In genomic region chrX:44344194-44344593, GRCh38 we compare ENCODE assay signal across 9 cellular contexts. TPM values are rescaled to one million over a fixed set of nuclear protein-coding genes. Genes with fewer than 3 reads are reported as not detected.
DNase-seq lines count a peak whose midpoint lies in the region; ATAC-seq and TF ChIP-seq lines count a peak whose summit lies in the region.
"Had no signal": no experiment of that assay in that cellular context is flagged by ENCODE, and none has a peak within 500 bp of the region (broad histone marks: within the 10 kb centered on the region; RNA-seq: fewer than 3 reads in every experiment).

No MANE protein-coding gene starts in this region.

- H3K27ac ChIP-seq in Peyer's patch = peak overlapping the region in 2 of 4 donors; percentile 5 to 26
- H3K27ac ChIP-seq: adrenal gland had no signal

- no peaks in the 10 kb centered on the region for H3K36me3 Mint-ChIP-seq in activated naive CD4-positive, alpha-beta T cell treated with anti-CD3 and anti-CD28 coated beads, Interleukin-2, amount 50 U/mL, for 24 hours

- peak overlapping the region; percentile 62 for H3K27ac Mint-ChIP-seq in activated naive CD4-positive, alpha-beta T cell treated with anti-CD3 and anti-CD28 coated beads, Interleukin-2, amount 50 U/mL, for 24 hours

- H3K4me3 ChIP-seq in Peyer's patch (peak overlapping the region in 3 of 4 donors; percentile 26 to 51 (median 37)), mononuclear cell (ENCODE audit: low read length) (peak overlapping the region; percentile 36), BE2C (ENCODE audit: low read depth, low read length) (no peak overlapping the region)

- ATAC-seq in stimulated activated naive CD8-positive, alpha-beta T cell treated with anti-CD3 and anti-CD28 coated beads, Interleukin-15, Interleukin-2, amounts not matched to agents 100 U/mL and 50 U/mL, for 24 hours = peak; percentile 86
- ATAC-seq in GM18858 (IDR thresholded peaks at IDR 0.05; ENCODE audit: unreplicated experiment) (no peak), GM21528 (IDR thresholded peaks at IDR 0.05; ENCODE audit: low FRiP score, unreplicated experiment) (no peak)

- H3K4me3 Mint-ChIP-seq in activated naive CD4-positive, alpha-beta T cell treated with anti-CD3 and anti-CD28 coated beads, Interleukin-2, amount 50 U/mL, for 24 hours = peak overlapping the region; percentile 89

- H3K27me3 ChIP-seq in Peyer's patch (no peaks in the 10 kb centered on the region), mononuclear cell (ENCODE audit: insufficient read depth, low read length) (no peaks in the 10 kb centered on the region), BE2C (no peaks in the 10 kb centered on the region)

- TF ChIP-seq CTCF in Peyer's patch (IDR thresholded peaks at IDR 0.05) (no peak), BE2C (IDR thresholded peaks at IDR 0.05; ENCODE audit: low read depth, low read length) (no peak)

- no peaks in the 10 kb centered on the region for H3K36me3 ChIP-seq in Peyer's patch
- no peaks in the 10 kb centered on the region for H3K36me3 ChIP-seq in BE2C
- H3K36me3 ChIP-seq: adrenal gland had no signal

- DNase-seq in GM03348 (ENCODE audit: low spot score) = peak; percentile 2
- DNase-seq in Peyer's patch = peak in 2 of 3 donors; percentile 65 to 73
- peak; percentile 53 for DNase-seq in stimulated activated naive CD8-positive, alpha-beta T cell treated with anti-CD3 and anti-CD28 coated beads, Interleukin-15, Interleukin-2, amounts not matched to agents 100 U/mL and 50 U/mL, for 24 hours
- no peak for DNase-seq in BE2C

- no peaks in the 10 kb centered on the region for H3K9me3 ChIP-seq in Peyer's patch
- H3K9me3 ChIP-seq in mononuclear cell (ENCODE audit: low read depth, low read length) = no peaks in the 10 kb centered on the region
- H3K9me3 ChIP-seq in BE2C = no peaks in the 10 kb centered on the region
- H3K9me3 ChIP-seq: adrenal gland had no signal

- peaks cover 21% of the 10 kb centered on the region for H3K4me1 Mint-ChIP-seq in activated naive CD4-positive, alpha-beta T cell treated with anti-CD3 and anti-CD28 coated beads, Interleukin-2, amount 50 U/mL, for 24 hours

- TF ChIP-seq POLR2A in Peyer's patch (IDR thresholded peaks at IDR 0.05) = no peak

- H3K27me3 Mint-ChIP-seq in activated naive CD4-positive, alpha-beta T cell treated with anti-CD3 and anti-CD28 coated beads, Interleukin-2, amount 50 U/mL, for 24 hours = no peaks in the 10 kb centered on the region

- H3K9me3 Mint-ChIP-seq in activated naive CD4-positive, alpha-beta T cell treated with anti-CD3 and anti-CD28 coated beads, Interleukin-2, amount 50 U/mL, for 24 hours = no peaks in the 10 kb centered on the region

- H3K4me1 ChIP-seq in Peyer's patch (no peaks in the 10 kb centered on the region), mononuclear cell (ENCODE audit: insufficient read depth, low read length) (peaks cover 16% of the 10 kb centered on the region), BE2C (no peaks in the 10 kb centered on the region)
- H3K4me1 ChIP-seq: adrenal gland had no signal

RNA-seq across cellular contexts. Expression of gene EFHC2, which starts 0.7 kb away (rescaled TPM):
- total RNA-seq in Peyer's patch (1 to 10 TPM in 3 of 4 donors, not detected in 1; 1.3 to 3.7 (median 3.4) TPM), mononuclear cell (6.1 TPM)
- polyA plus RNA-seq in BE2C (2012; ENCODE audit: insufficient read depth, insufficient read length, low read depth) = 0.23 TPM
